ENCODE assay signal across 22 cellular contexts in the genomic region with DNA sequence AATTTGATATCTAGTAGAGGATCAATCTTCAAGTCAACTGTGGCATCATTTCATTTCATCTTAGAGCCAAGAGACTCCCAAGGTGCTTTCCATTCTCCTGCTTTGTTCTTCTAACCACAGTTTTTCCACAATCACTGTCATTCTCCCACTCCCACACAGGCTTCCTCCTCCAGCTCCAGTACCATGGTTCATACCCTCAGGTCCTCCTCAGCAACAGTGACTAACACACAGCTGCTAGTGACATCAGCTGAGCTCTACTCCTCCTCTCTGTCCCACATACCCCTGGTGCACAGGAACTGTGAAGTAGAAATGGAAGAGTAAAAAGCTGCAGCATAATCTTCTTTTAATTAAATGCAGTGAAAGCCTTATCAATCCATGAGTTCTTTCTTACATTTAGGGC.
A peak's percentile ranks its signal among the peaks of the same experiment; 100 is the strongest.
DNase-seq lines count a peak whose midpoint lies in the region; ATAC-seq and TF ChIP-seq lines count a peak whose summit lies in the region.
"Had no signal": no experiment of that assay in that cellular context is flagged by ENCODE, and none has a peak within 500 bp of the region (broad histone marks: within the 10 kb centered on the region; RNA-seq: fewer than 3 reads in every experiment).

No MANE protein-coding gene starts in this region.

- no peaks in the 10 kb centered on the region for H3K79me2 ChIP-seq in mammary epithelial cell (ENCODE audit: insufficient read depth, low read length)

- H3K9ac ChIP-seq in mammary epithelial cell (ENCODE audit: insufficient read depth, low read length) = no peak overlapping the region
- H3K9ac ChIP-seq: BLaER1 had no signal

- H3K27ac ChIP-seq in mammary epithelial cell (ENCODE audit: insufficient read depth, low read depth, low read length) (no peak overlapping the region), breast epithelium (no peak overlapping the region), caudate nucleus (ENCODE audit: low read depth, low read length) (peak overlapping the region; percentile 18), aorta (ENCODE audit: low read depth in 1 of 2, low read length in 2 of 2) (no peak overlapping the region)
- H3K27ac ChIP-seq: 22Rv1, BLaER1, coronary artery, heart right ventricle, prostate gland, spleen, testis, WERI-Rb-1 had no signal

- peak; percentile 60 for DNase-seq in mammary epithelial cell
- no peak for DNase-seq in breast epithelium (ENCODE audit: low spot score in 2 of 2)
- DNase-seq in caudate nucleus (lab: John Stamatoyannopoulos, UW) = peak in 41 of 61 donors; percentile 8 to 94 (median 60)
- peak; percentile 44 for DNase-seq in kidney epithelial cell (ENCODE audit: low read depth)
- DNase-seq in cardiac septum (ENCODE audit: low spot score) = no peak
- no peak for DNase-seq in AG08395 (ENCODE audit: low spot score)
- no peak for DNase-seq in NCI-H1105 (lab: John Stamatoyannopoulos, UW)
- no peak for DNase-seq in aorta
- DNase-seq: activated CD4-positive, alpha-beta memory T cell treated with anti-CD3 and anti-CD28 coated beads for 36 hours; activated naive CD4-positive, alpha-beta T cell; heart right ventricle; immature natural killer cell; natural killer cell; NCI-H1694 treated with DMSO at 0.1 percent for 48 hours; NCI-H446 treated with DMSO at 0.1 percent for 48 hours; spleen; testis; WERI-Rb-1 had no signal

- no peak for TF ChIP-seq POLR2A in breast epithelium (IDR thresholded peaks at IDR 0.05)

- no TSS peak for BruUV-seq in mammary epithelial cell (replicated peaks; lab: Mats Ljungman, UMichigan)

- in situ Hi-C loops in mammary epithelial cell (cut with MboI; ENCODE audit: low sequenced_read_pairs in 2 of 2) = no loop called here

- H3K4me2 ChIP-seq in mammary epithelial cell (ENCODE audit: insufficient read depth, low read depth, low read length) = no peak overlapping the region
- H3K4me2 ChIP-seq: BLaER1 had no signal

- H3K9me3 ChIP-seq in mammary epithelial cell (replicated peaks; ENCODE audit: insufficient read depth, low read length) (no peaks in the 10 kb centered on the region), breast epithelium (no peaks in the 10 kb centered on the region), aorta (ENCODE audit: control insufficient read depth, low read length) (no peaks in the 10 kb centered on the region)
- H3K9me3 ChIP-seq: BLaER1, prostate gland, testis had no signal

- H3K4me1 ChIP-seq in mammary epithelial cell (ENCODE audit: insufficient read depth, low read length) (peaks cover 3% of the 10 kb centered on the region), breast epithelium (no peaks in the 10 kb centered on the region), aorta (ENCODE audit: control insufficient read depth in 1 of 2, insufficient read depth in 2 of 2, low read length in 2 of 2) (no peaks in the 10 kb centered on the region)
- H3K4me1 ChIP-seq: BLaER1, prostate gland, spleen, testis had no signal

- no peak for ATAC-seq in aorta (ENCODE audit: low FRiP score)
- ATAC-seq: heart right ventricle, natural killer cell had no signal

- H3K36me3 ChIP-seq in mammary epithelial cell (ENCODE audit: insufficient read depth, low read length) = no peaks in the 10 kb centered on the region
- no peaks in the 10 kb centered on the region for H3K36me3 ChIP-seq in breast epithelium
- H3K36me3 ChIP-seq in kidney epithelial cell (ENCODE audit: control insufficient read depth, insufficient read depth, low read length) = no peaks in the 10 kb centered on the region
- no peaks in the 10 kb centered on the region for H3K36me3 ChIP-seq in aorta (ENCODE audit: control insufficient read depth in 1 of 2, insufficient read depth in 2 of 2, low read length in 1 of 2)
- H3K36me3 ChIP-seq: BLaER1, heart right ventricle, prostate gland, spleen, WERI-Rb-1 had no signal

- TF ChIP-seq CTCF in mammary epithelial cell (conservative IDR thresholded peaks at IDR 0.05 in 1 of 2, IDR thresholded peaks at IDR 0.05 in 1 of 2; ENCODE audit: extremely low read depth in 1 of 2, insufficient read depth in 1 of 2, low read depth in 1 of 2, low read length in 2 of 2) (no peak), breast epithelium (IDR thresholded peaks at IDR 0.05) (no peak), kidney epithelial cell (IDR thresholded peaks at IDR 0.05; ENCODE audit: insufficient read depth, low read length, poor library complexity, severe bottlenecking) (no peak)

- CTCF ChIA-PET in mammary epithelial cell (lab: Charles Lee; ENCODE audit: low non-redundant PET) = no interaction called here

- H3K4me3 ChIP-seq in mammary epithelial cell (replicated peaks in 1 of 3; ENCODE audit: insufficient read depth in 1 of 3, low read depth in 2 of 3, low read length in 3 of 3) (no peak overlapping the region), breast epithelium (no peak overlapping the region), kidney epithelial cell (ENCODE audit: low read depth, low read length) (no peak overlapping the region), aorta (ENCODE audit: low read length in 2 of 2) (no peak overlapping the region)
- H3K4me3 ChIP-seq: BLaER1, coronary artery, heart right ventricle, prostate gland, spleen, testis had no signal

- dilution Hi-C loops in mammary epithelial cell (cut with HindIII; ENCODE audit: low sequenced_read_pairs) = no loop called here

- no peaks in the 10 kb centered on the region for H4K20me1 ChIP-seq in mammary epithelial cell (ENCODE audit: insufficient read depth, low read length)
- H4K20me1 ChIP-seq: BLaER1 had no signal

- H3K27me3 ChIP-seq in mammary epithelial cell (ENCODE audit: insufficient read depth, low read length) = no peaks in the 10 kb centered on the region
- no peaks in the 10 kb centered on the region for H3K27me3 ChIP-seq in breast epithelium
- no peaks in the 10 kb centered on the region for H3K27me3 ChIP-seq in kidney epithelial cell (ENCODE audit: control insufficient read depth, insufficient read depth, low read length)
- H3K27me3 ChIP-seq in aorta (ENCODE audit: control insufficient read depth in 1 of 2, insufficient read depth in 2 of 2, low read length in 1 of 2) = no peaks in the 10 kb centered on the region
- H3K27me3 ChIP-seq: BLaER1, heart right ventricle, testis had no signal

- no peak overlapping the region for H2AFZ ChIP-seq in mammary epithelial cell (ENCODE audit: low read depth, low read length)

- intact Hi-C loops in mammary epithelial cell (cut with micrococcal nuclease) = no loop called here
- intact Hi-C loops in breast epithelium (cut with DNase I; ENCODE audit: low total_unique reads) = no loop called here
- intact Hi-C loops in cardiac septum (cut with DNase I) = no loop called here
- intact Hi-C loops in aorta (cut with DNase I) = no loop called here

Comparison
In these comparisons a context has a peak if more than half of its experiments do, and no peak if none do; other contexts are left out.
1. DNase-seq: peak in mammary epithelial cell (single experiment), caudate nucleus (41 of 61) and kidney epithelial cell (single experiment); none in breast epithelium (0 of 2), cardiac septum (single experiment), AG08395 (single experiment), NCI-H1105 (single experiment) and aorta (0 of 2).